In genomic region chr5:4124201-4124852, GRCh38 we compare ENCODE assay signal across 28 cellular contexts.
"Had no signal": no experiment of that assay in that cellular context is flagged by ENCODE, and none has a peak within 500 bp of the region (broad histone marks: within the 10 kb centered on the region; RNA-seq: fewer than 3 reads in every experiment).

No MANE protein-coding gene starts in this region.

- H3K27me3 Mint-ChIP-seq: activated naive CD8-positive, alpha-beta T cell; stimulated activated memory B cell treated with anti-CD40 and anti-IgM and Interleukin-4, amounts not matched to agents 10 μg/mL and 1 μg/mL and 100 μg/mL, for 72 hours; stimulated activated naive CD8-positive, alpha-beta T cell treated with anti-CD3 and anti-CD28 coated beads, Interleukin-15, amount 100 ng/mL, for 72 hours had no signal

- DNase-seq: activated CD4-positive, alpha-beta T cell treated with anti-CD3 and anti-CD28 coated beads for 4 hours; activated CD4-positive, alpha-beta T cell treated with anti-CD3 and anti-CD28 coated beads, Interleukin-2, amount 50 U/mL, for 4 hours; activated CD8-positive, alpha-beta memory T cell treated with anti-CD3 and anti-CD28 coated beads for 24 hours; activated effector memory CD4-positive, alpha-beta T cell treated with Interleukin-2 at 50 U/mL for 16 hours; activated naive CD4-positive, alpha-beta T cell treated with Interleukin-2 at 50 U/mL for 16 hours; anterior cingulate cortex; body of pancreas; colonic mucosa; effector CD8-positive, alpha-beta T cell; glutamatergic neuron; islet precursor cell; left ventricle myocardium inferior; naive B cell; stimulated activated CD4-positive, alpha-beta T cell treated with anti-CD3 and anti-CD28 coated beads, Interleukin-1b, Interleukin-23, amount 100 ng/mL, for 48 hours; stimulated activated CD4-positive, alpha-beta T cell treated with anti-CD3 and anti-CD28 coated beads, Interleukin-4, amount 100 ng/mL, for 4 hours; stimulated activated CD8-positive, alpha-beta memory T cell treated with anti-CD3 and anti-CD28 coated beads, Interleukin-4, amount 100 ng/mL, for 48 hours; stimulated activated naive CD8-positive, alpha-beta T cell treated with anti-CD3 and anti-CD28 coated beads, Interleukin-15, amount 100 ng/mL, for 72 hours; substantia nigra; upper lobe of left lung had no signal

- H3K9me3 ChIP-seq: body of pancreas, colonic mucosa, vagina had no signal

- H3K27ac Mint-ChIP-seq: activated naive CD8-positive, alpha-beta T cell; naive B cell; stimulated activated memory B cell treated with anti-CD40 and anti-IgM and Interleukin-4, amounts not matched to agents 10 μg/mL and 1 μg/mL and 100 μg/mL, for 72 hours had no signal

- H3K36me3 ChIP-seq: colonic mucosa, left ventricle myocardium inferior, right atrium auricular region, upper lobe of left lung, vagina had no signal

- H3K27me3 ChIP-seq: body of pancreas, colonic mucosa, hepatocyte, right atrium auricular region, upper lobe of left lung, vagina had no signal

- H3K4me1 ChIP-seq: body of pancreas, colonic mucosa, left ventricle myocardium inferior, right atrium auricular region, upper lobe of left lung, vagina had no signal

- H3K4me1 Mint-ChIP-seq: stimulated activated memory B cell treated with anti-CD40 and anti-IgM and Interleukin-4, amounts not matched to agents 10 μg/mL and 1 μg/mL and 100 μg/mL, for 72 hours; stimulated activated naive CD8-positive, alpha-beta T cell treated with anti-CD3 and anti-CD28 coated beads, Interleukin-15, amount 100 ng/mL, for 72 hours had no signal

- ATAC-seq: body of pancreas; stimulated activated memory B cell treated with anti-CD40 and anti-IgM and Interleukin-4, amounts not matched to agents 10 μg/mL and 1 μg/mL and 100 μg/mL, for 72 hours; stimulated activated naive CD8-positive, alpha-beta T cell treated with anti-CD3 and anti-CD28 coated beads, Interleukin-15, amount 100 ng/mL, for 72 hours had no signal

- H3K4me3 ChIP-seq: body of pancreas, colonic mucosa, hepatocyte, left ventricle myocardium inferior, lung, right atrium auricular region, smooth muscle cell, upper lobe of left lung, vagina had no signal

- H3K27ac ChIP-seq: body of pancreas, colonic mucosa, epithelial cell of prostate, hepatocyte, left ventricle myocardium inferior, right atrium auricular region, upper lobe of left lung, vagina had no signal

- H3K36me3 Mint-ChIP-seq: activated naive CD8-positive, alpha-beta T cell; naive B cell; stimulated activated memory B cell treated with anti-CD40 and anti-IgM and Interleukin-4, amounts not matched to agents 10 μg/mL and 1 μg/mL and 100 μg/mL, for 72 hours had no signal

- H3K4me3 Mint-ChIP-seq: activated naive CD8-positive, alpha-beta T cell; naive B cell; neural crest cell; stimulated activated memory B cell treated with anti-CD40 and anti-IgM and Interleukin-4, amounts not matched to agents 10 μg/mL and 1 μg/mL and 100 μg/mL, for 72 hours; stimulated activated naive CD8-positive, alpha-beta T cell treated with anti-CD3 and anti-CD28 coated beads, Interleukin-15, amount 100 ng/mL, for 72 hours had no signal
